In the genomic region with DNA sequence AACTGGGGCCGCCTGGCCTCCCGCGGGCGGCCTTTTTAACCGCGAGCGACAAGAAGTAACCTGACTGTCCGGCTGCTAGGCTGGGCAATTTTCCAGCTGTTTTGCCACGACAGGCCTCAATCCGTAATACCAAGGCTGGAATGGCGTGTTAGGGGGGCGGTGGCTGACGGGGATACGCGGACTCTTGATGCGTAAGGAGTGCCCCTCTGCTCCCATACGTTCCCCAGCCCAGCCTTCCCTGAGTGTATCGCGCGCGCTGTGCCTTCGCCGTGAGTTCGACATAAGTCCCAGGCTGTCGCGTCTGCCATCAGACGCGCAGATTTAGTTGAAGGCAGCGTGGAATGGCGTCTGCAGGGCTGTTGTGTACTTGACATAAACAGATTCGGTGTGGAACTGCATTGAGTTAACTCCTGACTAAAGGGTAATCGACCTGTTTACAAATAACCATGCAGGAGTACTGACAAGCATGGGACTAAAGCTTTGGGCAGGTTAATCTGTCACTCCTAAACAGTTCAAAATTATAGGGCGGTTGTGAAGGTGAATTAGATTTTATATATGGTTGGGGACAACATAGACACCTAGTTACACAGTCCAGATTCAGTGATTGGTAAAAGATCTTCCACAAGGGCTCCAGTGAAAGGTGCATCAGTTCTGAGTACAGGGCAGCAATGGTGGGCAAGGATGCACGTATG, we compare ENCODE assay signal across 8 cellular contexts. TPM values are rescaled to one million over a fixed set of nuclear protein-coding genes. Genes with fewer than 3 reads are reported as not detected.
DNase-seq lines count a peak whose midpoint lies in the region; ATAC-seq and TF ChIP-seq lines count a peak whose summit lies in the region.

No MANE protein-coding gene starts in this region.

- no peaks in the 10 kb centered on the region for H3K9me3 ChIP-seq in lung (ENCODE audit: control insufficient read depth in 2 of 2, insufficient read depth in 1 of 2, low read length in 1 of 2)

- H3K4me1 Mint-ChIP-seq in activated CD4-positive, alpha-beta T cell treated with anti-CD3 and anti-CD28 coated beads for 36 hours: peaks cover 24% of the 10 kb centered on the region
- peaks cover 17% of the 10 kb centered on the region for H3K4me1 Mint-ChIP-seq in stimulated activated memory B cell treated with anti-CD40 and anti-IgM and Interleukin-4, amounts not matched to agents 10 μg/mL and 1 μg/mL and 100 μg/mL, for 72 hours
- H3K4me1 Mint-ChIP-seq in immature natural killer cell: peaks cover 12 to 18% of the 10 kb centered on the region in 2 donors

- no peak overlapping the region for H3K4me3 Mint-ChIP-seq in activated CD4-positive, alpha-beta T cell treated with anti-CD3 and anti-CD28 coated beads for 36 hours
- H3K4me3 Mint-ChIP-seq in stimulated activated memory B cell treated with anti-CD40 and anti-IgM and Interleukin-4, amounts not matched to agents 10 μg/mL and 1 μg/mL and 100 μg/mL, for 72 hours: no peak overlapping the region
- H3K4me3 Mint-ChIP-seq in immature natural killer cell: no peak overlapping the region

- CTCF ChIA-PET in activated CD4-positive, alpha-beta T cell treated with anti-CD3 and anti-CD28 coated beads for 36 hours (lab: Charles Lee): interaction anchor here (0.5 to 7.7 kb wide), 8 partner anchors 9 to 943 kb away, joined by 3 to 78 read pairs (median 4); a partner anchor contains a TSS

- peak; percentile 9 for ATAC-seq in GM21528 (IDR thresholded peaks at IDR 0.05; ENCODE audit: low FRiP score, unreplicated experiment)
- no peak for ATAC-seq in activated CD4-positive, alpha-beta T cell treated with anti-CD3 and anti-CD28 coated beads for 36 hours
- ATAC-seq in lung (ENCODE audit: insufficient read depth, low FRiP score): peak; percentile 24
- peak; percentile 47 for ATAC-seq in stimulated activated memory B cell treated with anti-CD40 and anti-IgM and Interleukin-4, amounts not matched to agents 10 μg/mL and 1 μg/mL and 100 μg/mL, for 72 hours

- peaks cover 3 to 7% of the 10 kb centered on the region in 2 donors for H3K4me1 ChIP-seq in lung (ENCODE audit: control insufficient read depth in 2 of 2, insufficient read depth in 2 of 2, low read length in 2 of 2)

- no peaks in the 10 kb centered on the region for H3K27me3 Mint-ChIP-seq in activated CD4-positive, alpha-beta T cell treated with anti-CD3 and anti-CD28 coated beads for 36 hours
- H3K27me3 Mint-ChIP-seq in stimulated activated memory B cell treated with anti-CD40 and anti-IgM and Interleukin-4, amounts not matched to agents 10 μg/mL and 1 μg/mL and 100 μg/mL, for 72 hours: no peaks in the 10 kb centered on the region
- H3K27me3 Mint-ChIP-seq in immature natural killer cell (ENCODE audit: low read depth in 3 of 3): peaks cover 1 to 4% (median 4%) of the 10 kb centered on the region in 3 donors

- H3K27me3 ChIP-seq in lung (ENCODE audit: control insufficient read depth, insufficient read depth): no peaks in the 10 kb centered on the region

- H3K36me3 Mint-ChIP-seq in activated CD4-positive, alpha-beta T cell treated with anti-CD3 and anti-CD28 coated beads for 36 hours (ENCODE audit: low read depth): peaks cover 4% of the 10 kb centered on the region
- H3K36me3 Mint-ChIP-seq in stimulated activated memory B cell treated with anti-CD40 and anti-IgM and Interleukin-4, amounts not matched to agents 10 μg/mL and 1 μg/mL and 100 μg/mL, for 72 hours: peaks cover 18% of the 10 kb centered on the region
- H3K36me3 Mint-ChIP-seq in immature natural killer cell: peaks cover 0 to 13% (median 4%) of the 10 kb centered on the region in 3 donors

- TF ChIP-seq CTCF in lung (IDR thresholded peaks at IDR 0.05; ENCODE audit: control extremely low read depth, extremely low read depth): no peak

- POLR2A ChIA-PET in activated CD4-positive, alpha-beta T cell treated with anti-CD3 and anti-CD28 coated beads for 36 hours (lab: Charles Lee): interaction anchor here (0.6 to 2.8 kb wide), 15 partner anchors 8 to 1502 kb away, joined by 3 to 24 read pairs (median 5); a partner anchor contains a TSS

- H3K27ac Mint-ChIP-seq in activated CD4-positive, alpha-beta T cell treated with anti-CD3 and anti-CD28 coated beads for 36 hours: no peak overlapping the region
- no peak overlapping the region for H3K27ac Mint-ChIP-seq in stimulated activated memory B cell treated with anti-CD40 and anti-IgM and Interleukin-4, amounts not matched to agents 10 μg/mL and 1 μg/mL and 100 μg/mL, for 72 hours
- no peak overlapping the region for H3K27ac Mint-ChIP-seq in immature natural killer cell

- peaks cover 0 to 5% of the 10 kb centered on the region in 2 donors for H3K36me3 ChIP-seq in lung (ENCODE audit: control insufficient read depth in 2 of 2, insufficient read depth in 2 of 2, low read length in 2 of 2)

- peak overlapping the region; percentile 91 to 93 for H3K27ac ChIP-seq in lung (ENCODE audit: low read depth in 1 of 2, low read length in 1 of 2)

- DNase-seq in CD1c-positive myeloid dendritic cell (ENCODE audit: extremely low spot score) (peak; percentile 49), NCI-H1092 treated with DMSO at 0.1 percent for 48 hours (lab: John Stamatoyannopoulos, UW) (peak; percentile 50), ecto neural progenitor cell (ENCODE audit: low spot score) (peak; percentile 74), lung (ENCODE audit: low spot score) (peak; percentile 64), immature natural killer cell (no peak)
- peak; percentile 59 for DNase-seq in activated CD4-positive, alpha-beta T cell treated with anti-CD3 and anti-CD28 coated beads for 36 hours

- WGBS in lung, 2 donors: 2 to 3% methylated on average over 34 of the region's 34 CpGs

- intact Hi-C loops in activated CD4-positive, alpha-beta T cell treated with anti-CD3 and anti-CD28 coated beads for 36 hours (cut with DNase I, micrococcal nuclease): loop anchor here (2.0 to 10.0 kb wide), 5 partner anchors 298 to 702 kb away; a partner anchor contains a TSS

- no peaks in the 10 kb centered on the region for H3K9me3 Mint-ChIP-seq in activated CD4-positive, alpha-beta T cell treated with anti-CD3 and anti-CD28 coated beads for 36 hours (ENCODE audit: low read depth)
- no peaks in the 10 kb centered on the region for H3K9me3 Mint-ChIP-seq in stimulated activated memory B cell treated with anti-CD40 and anti-IgM and Interleukin-4, amounts not matched to agents 10 μg/mL and 1 μg/mL and 100 μg/mL, for 72 hours
- H3K9me3 Mint-ChIP-seq in immature natural killer cell: no peaks in the 10 kb centered on the region

- H3K4me3 ChIP-seq in lung: peak overlapping the region; percentile 83

RNA-seq across cellular contexts. Expression of a gene that starts 16.6 kb away (rescaled TPM):
- total RNA-seq in activated CD4-positive, alpha-beta T cell treated with anti-CD3 and anti-CD28 coated beads for 36 hours: 10 to 100 TPM; 23.7 to 26.8 TPM
- total RNA-seq in lung: 10 to 100 TPM; 23.9 to 34.2 TPM
- polyA plus RNA-seq in lung: 10 to 100 TPM in 1 of 2 donors, 1 to 10 TPM in 1; 8.3 to 14.8 TPM
- 10 to 100 TPM; 30.7 to 52.9 (median 31.3) TPM for polyA plus RNA-seq in immature natural killer cell

Comparison
In these comparisons a context has a peak if more than half of its experiments do, and no peak if none do; other contexts are left out.
1. DNase-seq: peak in CD1c-positive myeloid dendritic cell (single experiment), NCI-H1092 treated with DMSO at 0.1 percent for 48 hours (single experiment), activated CD4-positive, alpha-beta T cell treated with anti-CD3 and anti-CD28 coated beads for 36 hours (single experiment), ecto neural progenitor cell (single experiment) and lung (single experiment); none in immature natural killer cell (0 of 3).